ENCODE assay signal across 16 cellular contexts in the genomic region with DNA sequence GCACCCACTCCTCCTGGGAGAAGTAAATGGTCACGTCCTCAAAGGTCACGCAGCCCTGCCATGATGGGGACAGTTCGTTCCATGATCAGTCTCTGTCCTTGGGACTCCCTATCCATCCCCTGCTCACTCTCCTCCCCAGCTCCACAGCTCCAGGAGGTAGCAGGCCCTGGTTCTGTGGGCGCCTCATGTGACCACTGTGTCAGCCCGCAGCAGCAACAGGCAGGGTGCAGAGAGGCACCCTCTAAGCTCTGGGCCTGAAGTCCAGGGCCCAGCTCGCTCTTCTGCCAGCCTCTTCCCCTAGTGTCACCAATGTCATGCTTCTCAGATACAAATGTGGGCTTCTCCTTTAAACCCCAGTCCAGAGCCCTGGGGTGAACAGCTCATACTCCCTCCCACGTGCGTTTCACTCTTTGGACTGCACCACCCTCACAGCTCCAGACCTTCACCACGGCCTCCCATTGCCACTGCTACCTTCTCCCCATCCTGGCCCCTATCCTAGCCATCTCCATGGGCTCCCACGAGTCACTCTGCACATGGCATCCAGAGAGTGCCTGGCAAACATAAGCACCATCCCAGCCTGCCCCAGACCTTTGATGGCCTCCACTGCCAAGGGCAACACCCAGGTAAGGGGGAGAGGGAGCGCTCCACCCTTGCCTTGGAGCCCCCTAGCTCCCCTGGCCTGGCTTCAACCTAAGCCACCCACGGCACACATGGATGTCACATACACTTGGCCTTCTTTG. TPM values are rescaled to one million over a fixed set of nuclear protein-coding genes. Genes with fewer than 3 reads are reported as not detected.
A peak's percentile ranks its signal among the peaks of the same experiment; 100 is the strongest.
DNase-seq lines count a peak whose midpoint lies in the region; ATAC-seq and TF ChIP-seq lines count a peak whose summit lies in the region.
"Had no signal": no experiment of that assay in that cellular context is flagged by ENCODE, and none has a peak within 500 bp of the region (broad histone marks: within the 10 kb centered on the region; RNA-seq: fewer than 3 reads in every experiment).

No MANE protein-coding gene starts in this region.

- H3K9me3 Mint-ChIP-seq in neural progenitor cell, result peaks cover 65% of the 10 kb centered on the region

- H3K36me3 Mint-ChIP-seq in neural progenitor cell, result peaks cover 55% of the 10 kb centered on the region

- no peak overlapping the region for H3K9ac ChIP-seq in DND-41 (ENCODE audit: low read depth, low read length)
- no peak overlapping the region for H3K9ac ChIP-seq in neural progenitor cell

- peaks cover 6% of the 10 kb centered on the region for H3F3A ChIP-seq in neural progenitor cell (ENCODE audit: low read depth)

- H3K4me1 ChIP-seq in DND-41 (ENCODE audit: insufficient read depth, low read length) (peaks cover 32% of the 10 kb centered on the region), neural progenitor cell (no peaks in the 10 kb centered on the region)
- peaks cover 9% of the 10 kb centered on the region for H3K4me1 ChIP-seq in effector memory CD4-positive, alpha-beta T cell (ENCODE audit: control insufficient read depth, insufficient read depth, low read length, poor library complexity, severe bottlenecking)

- no peak overlapping the region for H3K27ac Mint-ChIP-seq in neural progenitor cell

- H3K4me1 Mint-ChIP-seq in neural progenitor cell, result peaks cover 12% of the 10 kb centered on the region

- peak overlapping the region; percentile 16 for H3K4me3 Mint-ChIP-seq in neural progenitor cell

- H3K27me3 Mint-ChIP-seq in neural progenitor cell (ENCODE audit: insufficient read depth, low read depth), result peaks cover 12% of the 10 kb centered on the region

- H3K79me2 ChIP-seq in DND-41 (ENCODE audit: insufficient read depth, low read length) (peaks cover 25% of the 10 kb centered on the region), neural progenitor cell (ENCODE audit: low read depth) (no peaks in the 10 kb centered on the region)

- peaks cover 58% of the 10 kb centered on the region for H3K36me3 ChIP-seq in DND-41 (ENCODE audit: insufficient read depth, low read length)
- H3K36me3 ChIP-seq in effector memory CD4-positive, alpha-beta T cell (ENCODE audit: control insufficient read depth, insufficient read depth, low read length), result peaks cover 50% of the 10 kb centered on the region
- H3K36me3 ChIP-seq in neural progenitor cell, result peaks cover 23% of the 10 kb centered on the region

- H3K4me2 ChIP-seq in DND-41 (ENCODE audit: insufficient read depth, low read length) (peak overlapping the region; percentile 97; the same call in 1 of the 2 replicates), neural progenitor cell (no peak overlapping the region)

- H2AFZ ChIP-seq in DND-41 (ENCODE audit: low read depth, low read length) (no peak overlapping the region), neural progenitor cell (replicated peaks) (no peak overlapping the region)

- no peak for TF ChIP-seq CTCF in DND-41 (IDR thresholded peaks at IDR 0.05; ENCODE audit: borderline replicate concordance, extremely low read depth, low read length, poor library complexity, severe bottlenecking)
- no peak for TF ChIP-seq CTCF in neural progenitor cell (IDR thresholded peaks at IDR 0.05)

- H3K4me3 ChIP-seq in DND-41 (ENCODE audit: low read depth in 1 of 2, low read length in 2 of 2) (peak overlapping the region in 1 of 2 experiments; percentile 73; a peak in 1 of 4 replicates), neural progenitor cell (no peak overlapping the region)
- H3K4me3 ChIP-seq in effector memory CD4-positive, alpha-beta T cell (ENCODE audit: insufficient read depth, low read depth, low read length, poor library complexity, severe bottlenecking), result peak overlapping the region; percentile 10

- H4K20me1 ChIP-seq in DND-41 (ENCODE audit: insufficient read depth, low read length) (no peaks in the 10 kb centered on the region), neural progenitor cell (ENCODE audit: low read depth) (no peaks in the 10 kb centered on the region)

- H3K27me3 ChIP-seq in DND-41 (ENCODE audit: insufficient read depth, low read length, poor library complexity) (peaks cover 11% of the 10 kb centered on the region), neural progenitor cell (peaks cover 13% of the 10 kb centered on the region)
- H3K27me3 ChIP-seq in effector memory CD4-positive, alpha-beta T cell (replicated peaks; ENCODE audit: control insufficient read depth, insufficient read depth, low read length, poor library complexity, severe bottlenecking), result no peaks in the 10 kb centered on the region

- H3K27ac ChIP-seq in DND-41 (ENCODE audit: low read length) (no peak overlapping the region), neural progenitor cell (no peak overlapping the region)
- peak overlapping the region; percentile 44 for H3K27ac ChIP-seq in effector memory CD4-positive, alpha-beta T cell (ENCODE audit: insufficient read depth, low read length, poor library complexity, severe bottlenecking)

- ATAC-seq in DND-41 (ENCODE audit: insufficient read depth, low read depth) (no peak), GM18517 (IDR thresholded peaks at IDR 0.05; ENCODE audit: unreplicated experiment) (no peak)
- ATAC-seq: esophagus mucosa; left lobe of liver; stimulated activated naive CD8-positive, alpha-beta T cell treated with anti-CD3 and anti-CD28 coated beads, Interleukin-15, Interleukin-2, amounts not matched to agents 100 U/mL and 50 U/mL, for 24 hours had no signal

- DNase-seq in DND-41, result no peak
- peak; percentile 65 for DNase-seq in M059J (ENCODE audit: low read depth)
- DNase-seq in effector memory CD4-positive, alpha-beta T cell, result no peak
- DNase-seq in neural progenitor cell (ENCODE audit: low spot score), result no peak
- no peak for DNase-seq in central memory CD4-positive, alpha-beta T cell
- no peak for DNase-seq in NCI-H526 treated with DMSO at 0.1 percent for 48 hours (lab: John Stamatoyannopoulos, UW)
- DNase-seq: activated CD4-positive, alpha-beta T cell treated with anti-CD3 and anti-CD28 coated beads, Interleukin-2, amount 50 U/mL, for 48 hours; GOT3; hippocampal formation; Karpas-422; NCI-H146; NCI-H524; stimulated activated naive CD8-positive, alpha-beta T cell treated with anti-CD3 and anti-CD28 coated beads, Interleukin-15, Interleukin-2, amounts not matched to agents 100 U/mL and 50 U/mL, for 24 hours had no signal

- H3K9me3 ChIP-seq in DND-41 (ENCODE audit: insufficient read depth, low read length, severe bottlenecking), result peaks cover 40% of the 10 kb centered on the region
- peaks cover 60% of the 10 kb centered on the region for H3K9me3 ChIP-seq in effector memory CD4-positive, alpha-beta T cell (ENCODE audit: control insufficient read depth, low read length)
- H3K9me3 ChIP-seq in neural progenitor cell (ENCODE audit: low read depth), result peaks cover 19% of the 10 kb centered on the region

RNA-seq across cellular contexts. Expression of a gene that starts 2.9 kb away (rescaled TPM):
- 8.0 and 8.6 TPM in 2 replicates for total RNA-seq in M059J (2014; rRNA removed; shearing (Covaris generic))
- 7.0 and 8.7 TPM in 2 replicates for total RNA-seq in neural progenitor cell (ENCODE audit: low replicate concordance)

RNA-seq across cellular contexts. Expression of a gene that starts 34.4 kb away (rescaled TPM):
- total RNA-seq in M059J (2014; rRNA removed; shearing (Covaris generic)), result 2.6 and 3.5 TPM in 2 replicates
- 7.6 and 10.3 TPM in 2 replicates for total RNA-seq in neural progenitor cell (ENCODE audit: low replicate concordance)

RNA-seq across cellular contexts. Expression of a gene that starts 39.0 kb away (rescaled TPM):
- 9.8 and 21.5 TPM in 2 replicates for total RNA-seq in M059J (2014; rRNA removed; shearing (Covaris generic))
- total RNA-seq in neural progenitor cell (ENCODE audit: low replicate concordance), result 27.2 and 51.0 TPM in 2 replicates
